ENCODE assay signal across 2 cellular contexts in genomic region chr1:42817440-42817767, GRCh38.
TF ChIP-seq lines count a peak whose summit lies in the region.

No MANE protein-coding gene starts in this region.

TF ChIP-seq in IMR-90, 13 proteins besides CTCF, POLR2A, EP300 and RAD21 (continued from another document):
- TF ChIP-seq ELK1 (IDR thresholded peaks at IDR 0.05; ENCODE audit: borderline replicate concordance, low read depth, low read length) (no peak), FOS (IDR thresholded peaks at IDR 0.05; ENCODE audit: low read depth, low read length) (no peak)
TF ChIP-seq in IMR-90: peak in this region for 0.

TF ChIP-seq in neural cell, 6 proteins besides CTCF, POLR2A, EP300 and RAD21 (continued from another document):
- TF ChIP-seq REST (IDR thresholded peaks at IDR 0.05; ENCODE audit: borderline replicate concordance) = no peak
- no peak for TF ChIP-seq MXI1 (conservative IDR thresholded peaks at IDR 0.05; ENCODE audit: poor library complexity, severe bottlenecking)
- no peak for TF ChIP-seq EZH2 (IDR thresholded peaks at IDR 0.05; ENCODE audit: borderline replicate concordance, insufficient read depth, low read length, poor library complexity, severe bottlenecking)
